Comparison of ENCODE assay signal across 8 cellular contexts in the genomic region with DNA sequence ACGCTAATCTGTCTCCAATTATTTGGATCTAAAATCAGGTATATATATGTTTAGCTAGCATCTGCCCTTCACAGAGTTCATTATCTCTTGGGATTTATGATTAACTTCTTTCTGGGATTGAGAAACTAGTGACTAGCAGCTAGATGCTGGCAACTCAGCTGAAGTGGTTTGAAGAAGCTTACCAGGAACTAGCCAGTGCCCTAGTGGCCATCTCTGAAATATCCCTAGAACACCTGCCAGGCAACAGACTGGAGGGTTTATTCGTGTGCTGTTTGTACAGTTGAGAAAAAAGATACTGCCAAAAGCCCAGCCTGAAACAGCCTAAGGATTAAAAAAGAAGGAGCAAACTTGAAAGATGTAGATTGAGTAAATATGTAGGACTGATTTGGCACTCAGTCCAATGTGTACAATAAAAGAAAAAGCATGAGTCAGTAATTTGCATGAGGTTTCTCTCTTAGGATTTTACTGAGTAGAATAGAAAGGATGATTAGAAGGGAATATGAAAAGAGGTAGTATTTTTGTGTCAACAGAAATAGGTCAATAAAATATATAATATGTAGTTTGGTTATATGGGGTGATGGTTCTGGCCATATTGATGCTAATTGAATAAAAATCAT.
A peak's percentile ranks its signal among the peaks of the same experiment; 100 is the strongest.
DNase-seq lines count a peak whose midpoint lies in the region; ATAC-seq and TF ChIP-seq lines count a peak whose summit lies in the region.
"Had no signal": no experiment of that assay in that cellular context is flagged by ENCODE, and none has a peak within 500 bp of the region (broad histone marks: within the 10 kb centered on the region; RNA-seq: fewer than 3 reads in every experiment).

No MANE protein-coding gene starts in this region.

- H3K36me3 ChIP-seq in naive thymus-derived CD4-positive, alpha-beta T cell (ENCODE audit: control insufficient read depth in 2 of 3, insufficient read depth in 3 of 3, low read length in 3 of 3): no peaks in the 10 kb centered on the region
- H3K36me3 ChIP-seq: SJCRH30 had no signal

- peaks cover 4% of the 10 kb centered on the region for H3K9me3 Mint-ChIP-seq in activated T-helper 1 cell treated with anti-CD3 and anti-CD28 coated beads, Interleukin-12 subunit alpha, Interleukin-12 subunit beta, Interleukin-2, Interleukin-4 antibody, amounts not matched to agents 30 ng/mL and 10 ng/mL and 1 ng/mL, durations not matched to agents 14 hours and 24 hours and 36 hours
- peaks cover 0 to 17% (median 5%) of the 10 kb centered on the region in 11 donors for H3K9me3 Mint-ChIP-seq in naive thymus-derived CD4-positive, alpha-beta T cell

- no peaks in the 10 kb centered on the region for H3K4me1 ChIP-seq in naive thymus-derived CD4-positive, alpha-beta T cell (ENCODE audit: control insufficient read depth in 2 of 2, insufficient read depth in 2 of 2, low read length in 2 of 2)
- H3K4me1 ChIP-seq: SJCRH30 had no signal

- ATAC-seq in GM19035 (IDR thresholded peaks at IDR 0.05; ENCODE audit: unreplicated experiment) (peak; percentile 82), HG02973 (IDR thresholded peaks at IDR 0.05; ENCODE audit: unreplicated experiment) (peak; percentile 90), left colon (peak; percentile 57)
- no peak for ATAC-seq in naive thymus-derived CD4-positive, alpha-beta T cell

- 0 out of 2 replicates have a peak, but pooled peaks have one; percentile 7 for TF ChIP-seq CTCF in RWPE1 (conservative IDR thresholded peaks at IDR 0.05; ENCODE audit: low read depth)

- no peak overlapping the region for H3K27ac ChIP-seq in RWPE1
- H3K27ac ChIP-seq in naive thymus-derived CD4-positive, alpha-beta T cell (ENCODE audit: low read depth, low read length): no peak overlapping the region
- H3K27ac ChIP-seq: SJCRH30 had no signal

- intact Hi-C loops in left colon (cut with DNase I, micrococcal nuclease): no loop called here
- intact Hi-C loops in activated T-helper 1 cell treated with anti-CD3 and anti-CD28 coated beads, Interleukin-12 subunit alpha, Interleukin-12 subunit beta, Interleukin-2, Interleukin-4 antibody, amounts not matched to agents 30 ng/mL and 10 ng/mL and 1 ng/mL, durations not matched to agents 14 hours and 24 hours and 36 hours (cut with micrococcal nuclease): no loop called here
- intact Hi-C loops in naive thymus-derived CD4-positive, alpha-beta T cell (cut with micrococcal nuclease): no loop called here

- H3K4me3 Mint-ChIP-seq in activated T-helper 1 cell treated with anti-CD3 and anti-CD28 coated beads, Interleukin-12 subunit alpha, Interleukin-12 subunit beta, Interleukin-2, Interleukin-4 antibody, amounts not matched to agents 30 ng/mL and 10 ng/mL and 1 ng/mL, durations not matched to agents 14 hours and 24 hours and 36 hours: no peak overlapping the region
- no peak overlapping the region for H3K4me3 Mint-ChIP-seq in naive thymus-derived CD4-positive, alpha-beta T cell

- H3K27me3 ChIP-seq in naive thymus-derived CD4-positive, alpha-beta T cell (ENCODE audit: control insufficient read depth in 2 of 2, insufficient read depth in 2 of 2, low read length in 2 of 2): no peaks in the 10 kb centered on the region
- H3K27me3 ChIP-seq: SJCRH30 had no signal

- no peaks in the 10 kb centered on the region for H3K9me3 ChIP-seq in naive thymus-derived CD4-positive, alpha-beta T cell (ENCODE audit: control insufficient read depth in 2 of 3, low read length in 3 of 3)
- H3K9me3 ChIP-seq: SJCRH30 had no signal

- no peak overlapping the region for H3K27ac Mint-ChIP-seq in activated T-helper 1 cell treated with anti-CD3 and anti-CD28 coated beads, Interleukin-12 subunit alpha, Interleukin-12 subunit beta, Interleukin-2, Interleukin-4 antibody, amounts not matched to agents 30 ng/mL and 10 ng/mL and 1 ng/mL, durations not matched to agents 14 hours and 24 hours and 36 hours
- H3K27ac Mint-ChIP-seq in naive thymus-derived CD4-positive, alpha-beta T cell: no peak overlapping the region

- peak; percentile 3 for DNase-seq in RWPE1 (ENCODE audit: low spot score)
- no peak for DNase-seq in left colon
- DNase-seq in activated CD4-positive, alpha-beta T cell treated with anti-CD3 and anti-CD28 coated beads for 1 hour: no peak
- no peak for DNase-seq in activated T-helper 1 cell treated with anti-CD3 and anti-CD28 coated beads, Interleukin-12 subunit alpha, Interleukin-12 subunit beta, Interleukin-2, Interleukin-4 antibody, amounts not matched to agents 30 ng/mL and 10 ng/mL and 1 ng/mL, durations not matched to agents 14 hours and 24 hours and 36 hours (ENCODE audit: low spot score)
- DNase-seq in naive thymus-derived CD4-positive, alpha-beta T cell: no peak

- no peaks in the 10 kb centered on the region for H3K36me3 Mint-ChIP-seq in activated T-helper 1 cell treated with anti-CD3 and anti-CD28 coated beads, Interleukin-12 subunit alpha, Interleukin-12 subunit beta, Interleukin-2, Interleukin-4 antibody, amounts not matched to agents 30 ng/mL and 10 ng/mL and 1 ng/mL, durations not matched to agents 14 hours and 24 hours and 36 hours (ENCODE audit: low read depth)
- H3K36me3 Mint-ChIP-seq in naive thymus-derived CD4-positive, alpha-beta T cell: peaks cover 0 to 3% (median 0%) of the 10 kb centered on the region in 5 donors

- POLR2A ChIA-PET in RWPE1 (lab: Yijun Ruan, JAX; ENCODE audit: low non-redundant PET): no interaction called here
- POLR2A ChIA-PET in naive thymus-derived CD4-positive, alpha-beta T cell (lab: Charles Lee): no interaction called here

- H3K4me1 Mint-ChIP-seq in activated T-helper 1 cell treated with anti-CD3 and anti-CD28 coated beads, Interleukin-12 subunit alpha, Interleukin-12 subunit beta, Interleukin-2, Interleukin-4 antibody, amounts not matched to agents 30 ng/mL and 10 ng/mL and 1 ng/mL, durations not matched to agents 14 hours and 24 hours and 36 hours (ENCODE audit: low read depth): no peaks in the 10 kb centered on the region
- H3K4me1 Mint-ChIP-seq in naive thymus-derived CD4-positive, alpha-beta T cell: no peaks in the 10 kb centered on the region

- H3K4me3 ChIP-seq in naive thymus-derived CD4-positive, alpha-beta T cell (ENCODE audit: low read length): no peak overlapping the region
- H3K4me3 ChIP-seq: SJCRH30 had no signal

- CTCF ChIA-PET in RWPE1 (lab: Yijun Ruan, JAX): interaction anchor here (0.6 to 0.9 kb wide), 4 partner anchors 21 to 935 kb away, joined by 3 to 4 read pairs (median 4); no protein-coding TSS in a partner anchor
- CTCF ChIA-PET in naive thymus-derived CD4-positive, alpha-beta T cell (lab: Charles Lee): no interaction called here

- H3K27me3 Mint-ChIP-seq in activated T-helper 1 cell treated with anti-CD3 and anti-CD28 coated beads, Interleukin-12 subunit alpha, Interleukin-12 subunit beta, Interleukin-2, Interleukin-4 antibody, amounts not matched to agents 30 ng/mL and 10 ng/mL and 1 ng/mL, durations not matched to agents 14 hours and 24 hours and 36 hours (ENCODE audit: insufficient read depth): no peaks in the 10 kb centered on the region
- no peaks in the 10 kb centered on the region for H3K27me3 Mint-ChIP-seq in naive thymus-derived CD4-positive, alpha-beta T cell
